1 cellular context compared by ENCODE assay signal in the genomic region with DNA sequence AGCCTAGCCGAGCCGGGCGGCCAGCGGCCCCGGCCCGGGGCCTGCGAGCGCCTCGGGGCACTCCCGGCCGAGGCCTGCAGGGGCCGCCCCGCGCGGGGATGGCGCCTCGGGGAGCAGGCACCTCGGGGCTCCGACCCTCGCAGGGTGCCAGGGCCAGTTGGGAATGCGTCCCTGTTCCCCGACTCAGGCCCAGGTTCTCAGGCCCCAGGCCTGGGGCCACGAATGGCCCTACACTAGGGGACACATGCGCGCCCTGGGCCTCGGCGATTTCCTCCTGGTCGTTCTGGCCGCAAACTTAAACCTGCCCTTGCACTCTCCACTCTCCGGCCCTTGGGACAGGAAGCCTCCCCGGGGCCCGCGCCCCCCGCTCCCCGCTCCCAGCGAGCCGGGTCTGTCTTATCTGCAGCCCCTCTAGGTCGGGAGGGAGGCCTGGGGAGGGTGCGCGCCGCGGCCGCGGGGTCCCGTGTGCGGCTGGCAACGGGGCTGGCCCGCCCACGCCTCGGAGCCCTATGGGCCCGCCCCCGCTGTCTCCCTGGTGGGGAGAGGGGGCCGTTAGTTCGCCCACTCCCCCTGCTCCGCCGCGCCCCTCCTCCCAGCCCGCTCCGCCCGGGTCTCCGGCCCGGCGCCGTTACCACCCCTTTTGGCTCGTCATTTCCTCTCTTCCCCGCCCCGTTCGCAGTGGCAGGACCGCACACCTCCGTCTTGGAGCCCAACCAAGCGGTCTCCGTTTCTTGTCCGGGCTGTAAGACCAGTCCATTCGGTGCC.
TF ChIP-seq lines count a peak whose summit lies in the region.

No MANE protein-coding gene starts in this region.

TF ChIP-seq in IMR-90, 13 proteins besides CTCF, POLR2A, EP300 and RAD21:
- TF ChIP-seq CHD1 (IDR thresholded peaks at IDR 0.05; ENCODE audit: low read depth, low read length), result peak; percentile 81; the same call in 1 of the 2 replicates
- TF ChIP-seq CEBPB (IDR thresholded peaks at IDR 0.05; ENCODE audit: low read depth, low read length), result no peak
- TF ChIP-seq MXI1 (IDR thresholded peaks at IDR 0.05; ENCODE audit: borderline replicate concordance, low read depth, low read length), result no peak
- peak; percentile 19; the same call in 1 of the 2 replicates for TF ChIP-seq BHLHE40 (IDR thresholded peaks at IDR 0.05; ENCODE audit: low read depth, low read length)
TF ChIP-seq in IMR-90: peak in this region for 2.
